In the genomic region with DNA sequence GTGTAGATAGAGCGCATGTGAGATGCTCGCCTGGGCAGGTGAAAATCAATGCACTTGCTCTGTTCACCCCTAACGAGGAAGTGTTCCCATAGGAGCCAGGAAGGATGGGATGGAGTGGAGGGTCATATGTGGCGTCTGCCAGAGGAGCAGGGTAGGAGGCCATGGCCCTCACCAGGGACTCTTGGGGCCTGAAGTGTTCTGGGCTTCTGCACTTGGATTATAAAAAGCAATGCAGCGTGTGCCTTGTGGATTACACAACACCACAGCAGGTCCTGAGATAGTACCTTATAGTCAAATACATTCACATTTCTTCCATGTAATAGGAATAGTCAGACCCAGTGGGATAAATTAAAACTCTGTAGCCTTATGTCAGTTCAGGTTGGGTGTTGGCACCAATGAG, we compare ENCODE assay signal across 14 cellular contexts.
DNase-seq lines count a peak whose midpoint lies in the region; ATAC-seq and TF ChIP-seq lines count a peak whose summit lies in the region.
"Had no signal": no experiment of that assay in that cellular context is flagged by ENCODE, and none has a peak within 500 bp of the region (broad histone marks: within the 10 kb centered on the region; RNA-seq: fewer than 3 reads in every experiment).

No MANE protein-coding gene starts in this region.

- H3K27ac Mint-ChIP-seq in activated CD4-positive, alpha-beta T cell treated with anti-CD3 and anti-CD28 coated beads, Interleukin-2, amount 10 ng/mL, durations not matched to agents 24 days and 14 days, result peak overlapping the region; percentile 39
- peak overlapping the region; percentile 51; the same call in 1 of the 2 replicates for H3K27ac Mint-ChIP-seq in GM23338
- H3K27ac Mint-ChIP-seq: CD8-positive, alpha-beta T cell had no signal

- peak overlapping the region; percentile 45; the same call in 1 of the 2 replicates for H3K27ac ChIP-seq in GM23338 (ENCODE audit: low read depth)
- peak overlapping the region; percentile 25 to 50 for H3K27ac ChIP-seq in ascending aorta
- no peak overlapping the region for H3K27ac ChIP-seq in spleen

- no peak overlapping the region for H2AFZ ChIP-seq in GM23338

- peaks cover 14% of the 10 kb centered on the region for H3K36me3 Mint-ChIP-seq in activated CD4-positive, alpha-beta T cell treated with anti-CD3 and anti-CD28 coated beads, Interleukin-2, amount 10 ng/mL, durations not matched to agents 24 days and 14 days (ENCODE audit: low read depth)
- peaks cover 70% of the 10 kb centered on the region for H3K36me3 Mint-ChIP-seq in GM23338 (ENCODE audit: low read depth)
- H3K36me3 Mint-ChIP-seq: CD8-positive, alpha-beta T cell had no signal

- no peaks in the 10 kb centered on the region for H4K20me1 ChIP-seq in GM23338 (replicated peaks; ENCODE audit: insufficient read depth)

- H3K36me3 ChIP-seq in GM23338 (ENCODE audit: insufficient read depth) (no peaks in the 10 kb centered on the region; the same call in 1 of the 2 replicates), ascending aorta (peaks cover 0 to 14% of the 10 kb centered on the region in 2 donors), spleen (no peaks in the 10 kb centered on the region)

- no peak for TF ChIP-seq CTCF in GM23338 (conservative IDR thresholded peaks at IDR 0.05; ENCODE audit: low read depth in 2 of 2)
- TF ChIP-seq CTCF in ascending aorta (IDR thresholded peaks at IDR 0.05), result no peak
- no peak for TF ChIP-seq CTCF in spleen (IDR thresholded peaks at IDR 0.05 in 8 of 11, conservative IDR thresholded peaks at IDR 0.05 in 3 of 11)

- no peak for DNase-seq in activated CD4-positive, alpha-beta T cell treated with anti-CD3 and anti-CD28 coated beads, Interleukin-2, amount 10 ng/mL, durations not matched to agents 24 days and 14 days
- DNase-seq in activated CD4-positive, alpha-beta T cell treated with anti-CD3 and anti-CD28 coated beads for 1 hour, result no peak
- no peak for DNase-seq in GM23338 (ENCODE audit: low spot score)
- DNase-seq in ascending aorta (ENCODE audit: low spot score in 2 of 2), result no peak
- peak; percentile 35 for DNase-seq in spleen
- no peak for DNase-seq in HK-2 (ENCODE audit: unreplicated experiment)
- no peak for DNase-seq in kidney tubule cell (ENCODE audit: low spot score)
- no peak for DNase-seq in GF-D8 (lab: John Stamatoyannopoulos, UW)
- DNase-seq: CD8-positive, alpha-beta T cell; MV-4-11; NCI-H1417 treated with DMSO at 0.1 percent for 48 hours; NCI-H2029; NCI-H524; SIG-M5 had no signal

- WGBS in spleen, 5 donors, result 81 to 92% (median 87%) methylated on average over 5 of the region's 5 CpGs

- no peaks in the 10 kb centered on the region for H3K9me2 ChIP-seq in GM23338 (ENCODE audit: insufficient read depth)

- H3K9me3 ChIP-seq in ascending aorta (no peaks in the 10 kb centered on the region), spleen (no peaks in the 10 kb centered on the region)

- no peak overlapping the region for H3K4me3 Mint-ChIP-seq in activated CD4-positive, alpha-beta T cell treated with anti-CD3 and anti-CD28 coated beads, Interleukin-2, amount 10 ng/mL, durations not matched to agents 24 days and 14 days
- H3K4me3 Mint-ChIP-seq in GM23338, result no peak overlapping the region
- H3K4me3 Mint-ChIP-seq: CD8-positive, alpha-beta T cell had no signal

- H3K4me2 ChIP-seq in GM23338, result no peak overlapping the region

- TF ChIP-seq POLR2A in spleen (IDR thresholded peaks at IDR 0.05), result no peak

- intact Hi-C loops in activated CD4-positive, alpha-beta T cell treated with anti-CD3 and anti-CD28 coated beads, Interleukin-2, amount 10 ng/mL, durations not matched to agents 24 days and 14 days (cut with micrococcal nuclease), result loop anchor here (5.0 to 10.0 kb wide), 3 partner anchors 72 to 301 kb away; partner anchors contain the start of gene RBBP8
- intact Hi-C loops in ascending aorta (cut with DNase I) (loop anchor here (5.0 to 10.0 kb wide), 4 partner anchors 107 to 1041 kb away; partner anchors contain the start of gene RMC1), spleen (cut with DNase I; ENCODE audit: low total_unique reads) (no loop called here)

- peaks cover 8% of the 10 kb centered on the region for H3K9me3 Mint-ChIP-seq in activated CD4-positive, alpha-beta T cell treated with anti-CD3 and anti-CD28 coated beads, Interleukin-2, amount 10 ng/mL, durations not matched to agents 24 days and 14 days
- H3K9me3 Mint-ChIP-seq in GM23338, result no peaks in the 10 kb centered on the region
- H3K9me3 Mint-ChIP-seq: CD8-positive, alpha-beta T cell had no signal

- H3K27me3 ChIP-seq in GM23338 (ENCODE audit: insufficient read depth) (no peaks in the 10 kb centered on the region), ascending aorta (no peaks in the 10 kb centered on the region), spleen (replicated peaks in 1 of 7) (no peaks in the 10 kb centered on the region)

- no peak overlapping the region for H3K4me3 ChIP-seq in GM23338
- no peak overlapping the region for H3K4me3 ChIP-seq in ascending aorta
- no peak overlapping the region for H3K4me3 ChIP-seq in spleen

- no peaks in the 10 kb centered on the region for H3K79me2 ChIP-seq in GM23338 (replicated peaks; ENCODE audit: insufficient read depth)

- no peak for ATAC-seq in GM23338
- ATAC-seq: CD8-positive, alpha-beta T cell had no signal

- H3K27me3 Mint-ChIP-seq in activated CD4-positive, alpha-beta T cell treated with anti-CD3 and anti-CD28 coated beads, Interleukin-2, amount 10 ng/mL, durations not matched to agents 24 days and 14 days, result no peaks in the 10 kb centered on the region
- peaks cover 5% of the 10 kb centered on the region for H3K27me3 Mint-ChIP-seq in GM23338 (ENCODE audit: insufficient read depth, low read depth, poor library complexity)

- peaks cover 4% of the 10 kb centered on the region; the same call in 1 of the 2 replicates for H3F3A ChIP-seq in GM23338 (replicated peaks; ENCODE audit: low read depth)

- peaks cover 53% of the 10 kb centered on the region for H3K4me1 Mint-ChIP-seq in activated CD4-positive, alpha-beta T cell treated with anti-CD3 and anti-CD28 coated beads, Interleukin-2, amount 10 ng/mL, durations not matched to agents 24 days and 14 days
- H3K4me1 Mint-ChIP-seq in GM23338, result peaks cover 64% of the 10 kb centered on the region

- peaks cover 41% of the 10 kb centered on the region for H3K4me1 ChIP-seq in GM23338 (ENCODE audit: insufficient read depth)
- peaks cover 5 to 31% of the 10 kb centered on the region in 2 donors for H3K4me1 ChIP-seq in ascending aorta
- peaks cover 17 to 47% (median 36%) of the 10 kb centered on the region in 6 donors for H3K4me1 ChIP-seq in spleen

TF ChIP-seq in GM23338, 12 proteins besides CTCF, POLR2A, EP300 and RAD21 (continues in another document):
- no peak for TF ChIP-seq REST (IDR thresholded peaks at IDR 0.05; ENCODE audit: unreplicated experiment)
- TF ChIP-seq ZNF331 (CRISPR knock-in tag; IDR thresholded peaks at IDR 0.05; ENCODE audit: low read depth), result no peak
- TF ChIP-seq EZH2 (IDR thresholded peaks at IDR 0.05; ENCODE audit: low read depth, unreplicated experiment), result no peak
- no peak for TF ChIP-seq NANOG (IDR thresholded peaks at IDR 0.05; ENCODE audit: borderline replicate concordance)
- no peak for TF ChIP-seq CREB1 (CRISPR knock-in tag; IDR thresholded peaks at IDR 0.05; ENCODE audit: low read depth)
- TF ChIP-seq ZNF114 (CRISPR knock-in tag; IDR thresholded peaks at IDR 0.05), result no peak
- TF ChIP-seq EZH2phosphoT487 (IDR thresholded peaks at IDR 0.05; ENCODE audit: unreplicated experiment), result no peak
- no peak for TF ChIP-seq ETS1 (IDR thresholded peaks at IDR 0.05)

Comparison
In these comparisons a context has a peak if more than half of its experiments do, and no peak if none do; other contexts are left out.
1. H3K27ac ChIP-seq: peak in GM23338 (single experiment) and ascending aorta (2 of 2); none in spleen (0 of 8).